In genomic region chr19:7636691-7637373, GRCh38 we compare ENCODE assay signal across 1 cellular context.
TF ChIP-seq lines count a peak whose summit lies in the region.

STXBP2 (plus strand) TSS chr19:7637110; CDS start chr19:7637150, 40 bp downstream.

TF ChIP-seq in HepG2, 621 proteins besides CTCF, POLR2A, EP300 and RAD21 (continued from another document and continues in another):
- TF ChIP-seq TIGD3 (CRISPR knock-in tag; IDR thresholded peaks at IDR 0.05; ENCODE audit: borderline replicate concordance) (no peak; the same call in 1 of the 2 replicates), ZNF280B (CRISPR knock-in tag; IDR thresholded peaks at IDR 0.05; ENCODE audit: borderline replicate concordance) (no peak; the same call in 1 of the 2 replicates), KLF13 (CRISPR knock-in tag; IDR thresholded peaks at IDR 0.05) (no peak), IKZF5 (CRISPR knock-in tag; IDR thresholded peaks at IDR 0.05) (no peak), ZNF251 (CRISPR knock-in tag; IDR thresholded peaks at IDR 0.05) (peak; percentile 51; the same call in 1 of the 2 replicates), MAZ (IDR thresholded peaks at IDR 0.05; ENCODE audit: borderline replicate concordance, low read depth, low read length) (0 out of 2 replicates have a peak, but pooled peaks have one; percentile 34), MAZ (CRISPR knock-in tag; IDR thresholded peaks at IDR 0.05; ENCODE audit: low read depth) (0 out of 2 replicates have a peak, but pooled peaks have one; percentile 62), ZNF740 (CRISPR knock-in tag; IDR thresholded peaks at IDR 0.05) (peak; percentile 35; the same call in 1 of the 2 replicates), ARNTL (CRISPR knock-in tag; IDR thresholded peaks at IDR 0.05) (peak; percentile 74), ZFY (CRISPR knock-in tag; IDR thresholded peaks at IDR 0.05) (peak; percentile 54; the same call in 1 of the 2 replicates), ZNF704 (CRISPR knock-in tag; IDR thresholded peaks at IDR 0.05; ENCODE audit: borderline replicate concordance) (peak; percentile 82), MAFK (conservative IDR thresholded peaks at IDR 0.05 in 1 of 2, IDR thresholded peaks at IDR 0.05 in 1 of 2; ENCODE audit: low read length in 2 of 2) (no peak), REL (CRISPR knock-in tag; conservative IDR thresholded peaks at IDR 0.05) (no peak), ZNF572 (CRISPR knock-in tag; IDR thresholded peaks at IDR 0.05) (no peak), SSRP1 (CRISPR knock-in tag; IDR thresholded peaks at IDR 0.05) (no peak), ZBTB44 (CRISPR knock-in tag; IDR thresholded peaks at IDR 0.05) (no peak), FOXJ3 (CRISPR knock-in tag; IDR thresholded peaks at IDR 0.05; ENCODE audit: borderline replicate concordance) (no peak), NR0B2 (CRISPR knock-in tag; IDR thresholded peaks at IDR 0.05) (peak; percentile 79; the same call in 1 of the 2 replicates), PAXIP1 (CRISPR knock-in tag; conservative IDR thresholded peaks at IDR 0.05) (no peak; the same call in 1 of the 2 replicates), ZNF841 (CRISPR knock-in tag; IDR thresholded peaks at IDR 0.05; ENCODE audit: borderline replicate concordance) (no peak), SALL2 (CRISPR knock-in tag; IDR thresholded peaks at IDR 0.05) (0 out of 2 replicates have a peak, but pooled peaks have one; percentile 65), ZNF296 (CRISPR knock-in tag; conservative IDR thresholded peaks at IDR 0.05) (no peak), ELK4 (CRISPR knock-in tag; IDR thresholded peaks at IDR 0.05; ENCODE audit: borderline replicate concordance) (no peak), CREBL2 (CRISPR knock-in tag; IDR thresholded peaks at IDR 0.05; ENCODE audit: borderline replicate concordance) (no peak), RERE (CRISPR knock-in tag; IDR thresholded peaks at IDR 0.05; ENCODE audit: low read depth) (no peak), ZNF235 (CRISPR knock-in tag; IDR thresholded peaks at IDR 0.05; ENCODE audit: borderline replicate concordance) (no peak; the same call in 1 of the 2 replicates), ETV6 (CRISPR knock-in tag; conservative IDR thresholded peaks at IDR 0.05) (no peak), ZSCAN21 (CRISPR knock-in tag; IDR thresholded peaks at IDR 0.05; ENCODE audit: borderline replicate concordance) (no peak; the same call in 1 of the 2 replicates), KAT7 (CRISPR knock-in tag; IDR thresholded peaks at IDR 0.05; ENCODE audit: borderline replicate concordance) (no peak), CSRNP1 (CRISPR knock-in tag; IDR thresholded peaks at IDR 0.05) (peak; percentile 85), ZNF562 (CRISPR knock-in tag; IDR thresholded peaks at IDR 0.05; ENCODE audit: borderline replicate concordance) (no peak), CHCHD3 (CRISPR knock-in tag; IDR thresholded peaks at IDR 0.05) (peak; percentile 94; the same call in 1 of the 2 replicates), ZNF317 (CRISPR knock-in tag; IDR thresholded peaks at IDR 0.05) (0 out of 2 replicates have a peak, but pooled peaks have one; percentile 43), EED (CRISPR knock-in tag; IDR thresholded peaks at IDR 0.05) (no peak; the same call in 1 of the 2 replicates)
